ENCODE assay signal across 8 cellular contexts in genomic region chr17:4986951-4987766, GRCh38. TPM values are rescaled to one million over a fixed set of nuclear protein-coding genes. Genes with fewer than 3 reads are reported as not detected.
DNase-seq lines count a peak whose midpoint lies in the region; ATAC-seq and TF ChIP-seq lines count a peak whose summit lies in the region.

TSS of gene CAMTA2 (minus strand) at chr17:4987675. CDS start at chr17:4986222, 1,453 bp downstream.

- H3K27me3 Mint-ChIP-seq in activated CD4-positive, alpha-beta T cell treated with anti-CD3 and anti-CD28 coated beads, Interleukin-2, amount 10 ng/mL, durations not matched to agents 7 days and 5 days = no peaks in the 10 kb centered on the region

- ATAC-seq in GM18907 (IDR thresholded peaks at IDR 0.05; ENCODE audit: unreplicated experiment) (peak; percentile 63), HG03159 (IDR thresholded peaks at IDR 0.05; ENCODE audit: unreplicated experiment) (peak; percentile 73), left lung (peak; percentile 94)

- CTCF ChIA-PET in activated CD4-positive, alpha-beta T cell treated with anti-CD3 and anti-CD28 coated beads, Interleukin-2, amount 10 ng/mL, durations not matched to agents 7 days and 5 days (lab: Charles Lee) = interaction anchor here (0.9 to 2.1 kb wide), 10 partner anchors 10 to 78 kb away, joined by 3 to 9 read pairs (median 5); partner anchors contain the start of genes INCA1, RNF167, SLC25A11 and SPAG7

- peaks cover 19% of the 10 kb centered on the region for H3K36me3 Mint-ChIP-seq in activated CD4-positive, alpha-beta T cell treated with anti-CD3 and anti-CD28 coated beads, Interleukin-2, amount 10 ng/mL, durations not matched to agents 7 days and 5 days (ENCODE audit: low read depth)

- H3K4me1 ChIP-seq in left lung = peaks cover 17 to 42% of the 10 kb centered on the region in 2 donors

- H3K27ac Mint-ChIP-seq in activated CD4-positive, alpha-beta T cell treated with anti-CD3 and anti-CD28 coated beads, Interleukin-2, amount 10 ng/mL, durations not matched to agents 7 days and 5 days = peak within 1 kb of the TSS; percentile 95

- no peaks in the 10 kb centered on the region for H3K27me3 ChIP-seq in left lung

- no peaks in the 10 kb centered on the region for H3K9me3 ChIP-seq in left lung

- peak; percentile 69 to 72 for TF ChIP-seq CTCF in left lung (IDR thresholded peaks at IDR 0.05)

- H3K9me3 Mint-ChIP-seq in activated CD4-positive, alpha-beta T cell treated with anti-CD3 and anti-CD28 coated beads, Interleukin-2, amount 10 ng/mL, durations not matched to agents 7 days and 5 days = no peaks in the 10 kb centered on the region

- DNase-seq in AG08395 (ENCODE audit: low spot score) (peak; percentile 86), NCI-H510A treated with DMSO at 0.1 percent for 48 hours (lab: John Stamatoyannopoulos, UW) (peak; percentile 70), dedifferentiated amniotic fluid mesenchymal stem cell (ENCODE audit: extremely low spot score) (peak; percentile 58), left lung (peak; percentile 91 to 99)
- peak; percentile 89 for DNase-seq in activated CD4-positive, alpha-beta T cell treated with anti-CD3 and anti-CD28 coated beads, Interleukin-2, amount 10 ng/mL, durations not matched to agents 7 days and 5 days
- DNase-seq in stimulated activated CD4-positive, alpha-beta T cell treated with anti-CD3 and anti-CD28 coated beads, Interleukin-4, amount 100 ng/mL, for 1 hour = peak; percentile 91

- peak within 1 kb of the TSS; percentile 94 to 98 for H3K4me3 ChIP-seq in left lung

- peaks cover 0 to 26% of the 10 kb centered on the region in 2 donors for H3K36me3 ChIP-seq in left lung

- POLR2A ChIA-PET in activated CD4-positive, alpha-beta T cell treated with anti-CD3 and anti-CD28 coated beads, Interleukin-2, amount 10 ng/mL, durations not matched to agents 7 days and 5 days (lab: Charles Lee) = interaction anchor here (0.6 kb wide), 2 partner anchors 90 to 851 kb away, joined by 3 read pairs; no protein-coding TSS in a partner anchor

- peaks cover 45% of the 10 kb centered on the region for H3K4me1 Mint-ChIP-seq in activated CD4-positive, alpha-beta T cell treated with anti-CD3 and anti-CD28 coated beads, Interleukin-2, amount 10 ng/mL, durations not matched to agents 7 days and 5 days

- H3K27ac ChIP-seq in left lung = peak within 1 kb of the TSS; percentile 94

- intact Hi-C loops in left lung (cut with DNase I) = loop anchor here in 1 of 2 donors (10.0 kb wide), 1 partner anchor 78 kb away; no protein-coding TSS in a partner anchor

- peak within 1 kb of the TSS; percentile 90 for H3K4me3 Mint-ChIP-seq in activated CD4-positive, alpha-beta T cell treated with anti-CD3 and anti-CD28 coated beads, Interleukin-2, amount 10 ng/mL, durations not matched to agents 7 days and 5 days

RNA-seq across cellular contexts. Expression of gene CAMTA2, which starts in this region (rescaled TPM):
- 10 to 100 TPM; 58.2 to 62.7 TPM for total RNA-seq in activated CD4-positive, alpha-beta T cell treated with anti-CD3 and anti-CD28 coated beads, Interleukin-2, amount 10 ng/mL, durations not matched to agents 7 days and 5 days
- 10 to 100 TPM; 51.3 to 64.9 TPM for total RNA-seq in left lung

Comparison
In these comparisons a context has a peak if more than half of its experiments do, and no peak if none do; other contexts are left out.
1. Peak in every context shown above with its lines: DNase-seq, ATAC-seq, H3K4me3 ChIP-seq and H3K27ac ChIP-seq.